Comparison of ENCODE assay signal across 8 cellular contexts in the genomic region with DNA sequence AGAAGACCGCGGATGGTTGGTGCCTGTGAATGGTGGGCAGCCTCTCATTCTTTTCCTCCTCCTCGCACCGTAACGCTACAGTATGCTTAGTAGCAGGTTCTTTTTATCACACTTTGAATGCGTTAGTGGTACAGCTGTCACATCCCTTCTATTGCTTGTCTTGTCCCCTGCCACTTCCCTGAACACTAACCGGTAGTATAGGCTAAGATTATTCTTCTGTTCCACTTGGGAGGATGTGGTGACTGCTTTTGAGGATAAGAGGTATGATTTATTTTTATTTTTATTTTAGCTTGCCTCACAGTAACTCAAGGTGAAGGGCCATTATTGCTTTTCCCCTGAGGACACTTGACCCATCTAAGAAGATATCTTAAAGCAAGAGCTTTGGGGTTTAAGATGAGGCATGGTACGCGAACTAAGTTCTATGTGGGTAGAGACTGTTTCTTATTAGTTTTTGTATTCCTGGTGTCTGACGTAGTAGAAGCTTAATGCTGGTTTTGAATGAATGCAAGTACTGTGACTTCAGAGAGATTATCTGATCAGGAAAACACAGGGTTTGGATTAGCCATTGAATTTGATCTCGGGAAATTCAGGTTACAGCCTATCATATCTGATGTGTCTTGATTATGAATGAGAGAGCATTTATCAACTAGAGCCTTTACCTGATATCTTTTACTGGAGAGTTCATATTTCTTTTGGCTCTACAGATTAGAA. TPM values are rescaled to one million over a fixed set of nuclear protein-coding genes. Genes with fewer than 3 reads are reported as not detected.
A peak's percentile ranks its signal among the peaks of the same experiment; 100 is the strongest.
DNase-seq lines count a peak whose midpoint lies in the region; ATAC-seq and TF ChIP-seq lines count a peak whose summit lies in the region.

No MANE protein-coding gene starts in this region.

- no peaks in the 10 kb centered on the region for H3K27me3 Mint-ChIP-seq in CD4-positive, alpha-beta T cell

- no peaks in the 10 kb centered on the region for H3K79me2 ChIP-seq in Loucy (ENCODE audit: insufficient read depth, low read length)

- no peaks in the 10 kb centered on the region for H3K9me3 ChIP-seq in CD4-positive, alpha-beta T cell (ENCODE audit: control insufficient read depth, low read length)
- no peaks in the 10 kb centered on the region for H3K9me3 ChIP-seq in Loucy (ENCODE audit: insufficient read depth, low read depth, low read length)
- no peaks in the 10 kb centered on the region for H3K9me3 ChIP-seq in mononuclear cell (ENCODE audit: low read depth, low read length)

- H3K4me3 Mint-ChIP-seq in CD4-positive, alpha-beta T cell: peak overlapping the region; percentile 98

- no peaks in the 10 kb centered on the region for H3K36me3 Mint-ChIP-seq in CD4-positive, alpha-beta T cell (ENCODE audit: low read depth)

- no peak for TF ChIP-seq CTCF in CD4-positive, alpha-beta T cell (IDR thresholded peaks at IDR 0.05)
- no peak for TF ChIP-seq CTCF in Loucy (conservative IDR thresholded peaks at IDR 0.05; ENCODE audit: low read length)

- DNase-seq in CD4-positive, alpha-beta T cell: no peak
- peak; percentile 10 for DNase-seq in cerebellum (ENCODE audit: low spot score)
- DNase-seq in D341Med (ENCODE audit: low spot score): no peak

- no peaks in the 10 kb centered on the region for H3K9me2 ChIP-seq in Loucy (replicated peaks; ENCODE audit: low read depth, low read length)

- no peak overlapping the region for H3K27ac ChIP-seq in CD4-positive, alpha-beta T cell (ENCODE audit: low read depth, low read length)

- H3K9ac ChIP-seq in Loucy (ENCODE audit: low read depth, low read length, poor library complexity, severe bottlenecking): peak overlapping the region; percentile 62

- intact Hi-C loops in CD4-positive, alpha-beta T cell (cut with DNase I, micrococcal nuclease): loop anchor here in 1 of 2 experiments (5.0 kb wide), 1 partner anchor 175 kb away; the partner anchor contains the start of gene DNAJB5

- H3K9me3 Mint-ChIP-seq in CD4-positive, alpha-beta T cell: no peaks in the 10 kb centered on the region

- H3K27me3 ChIP-seq in CD4-positive, alpha-beta T cell (ENCODE audit: control insufficient read depth, insufficient read depth, low read length): no peaks in the 10 kb centered on the region
- H3K27me3 ChIP-seq in Loucy (ENCODE audit: insufficient read depth, low read length, poor library complexity, severe bottlenecking) (no peaks in the 10 kb centered on the region), mononuclear cell (ENCODE audit: insufficient read depth, low read length) (peaks cover 3% of the 10 kb centered on the region)

- H3K36me3 ChIP-seq in Loucy (ENCODE audit: insufficient read depth, low read length): no peaks in the 10 kb centered on the region

- H3F3A ChIP-seq in Loucy (ENCODE audit: low read depth): peaks cover 4% of the 10 kb centered on the region; the same call in 1 of the 2 replicates

- no peak overlapping the region for H3K27ac Mint-ChIP-seq in CD4-positive, alpha-beta T cell

- CTCF ChIA-PET in CD4-positive, alpha-beta T cell (lab: Charles Lee): interaction anchor here (0.7 to 2.4 kb wide), 3 partner anchors 46 to 263 kb away, joined by 3 to 12 read pairs (median 3); partner anchors contain the start of gene PIGO

- ATAC-seq in CD4-positive, alpha-beta T cell (ENCODE audit: poor library complexity): peak; percentile 22
- ATAC-seq in HG03439 (IDR thresholded peaks at IDR 0.05; ENCODE audit: unreplicated experiment) (no peak), GM18517 (IDR thresholded peaks at IDR 0.05; ENCODE audit: unreplicated experiment) (no peak)
- ATAC-seq in activated CD4-positive, CD25-positive, alpha-beta regulatory T cell treated with anti-CD3 and anti-CD28 coated beads, Interleukin-2, amount 50 U/mL, for 24 hours: no peak

- H3K4me3 ChIP-seq in Loucy (ENCODE audit: low read length, poor library complexity, severe bottlenecking) (peak overlapping the region; percentile 77), mononuclear cell (ENCODE audit: low read length) (peak overlapping the region; percentile 67)

- H3K4me2 ChIP-seq in Loucy (ENCODE audit: low read depth, low read length, poor library complexity, severe bottlenecking): peak overlapping the region; percentile 90

- peaks cover 35% of the 10 kb centered on the region for H3K4me1 Mint-ChIP-seq in CD4-positive, alpha-beta T cell (ENCODE audit: low read depth)

- peaks cover 36% of the 10 kb centered on the region for H3K4me1 ChIP-seq in Loucy (ENCODE audit: insufficient read depth, low read length, poor library complexity, severe bottlenecking)
- peaks cover 14% of the 10 kb centered on the region for H3K4me1 ChIP-seq in mononuclear cell (ENCODE audit: insufficient read depth, low read length)

- peak overlapping the region; percentile 98 for H2AFZ ChIP-seq in Loucy (ENCODE audit: low read length)

- POLR2A ChIA-PET in CD4-positive, alpha-beta T cell (lab: Charles Lee): interaction anchor here (0.8 to 1.1 kb wide), 2 partner anchors 47 to 49 kb away, joined by 4 read pairs; partner anchors contain the start of gene ATOSB

- H4K20me1 ChIP-seq in Loucy (ENCODE audit: insufficient read depth, low read length, poor library complexity, severe bottlenecking): no peaks in the 10 kb centered on the region

RNA-seq across cellular contexts. Expression of gene UNC13B, which starts 1.0 kb away (rescaled TPM):
- under 1 TPM; 0.38 to 0.84 TPM for total RNA-seq in CD4-positive, alpha-beta T cell
- 21.1 TPM for total RNA-seq in cerebellum
- total RNA-seq in mononuclear cell: 0.31 TPM

RNA-seq across cellular contexts. Expression of gene ATOSB, which starts 47.1 kb away (rescaled TPM):
- total RNA-seq in CD4-positive, alpha-beta T cell: 1 to 10 TPM; 5.0 to 5.1 TPM
- 11.2 TPM for total RNA-seq in cerebellum
- 15.2 TPM for total RNA-seq in mononuclear cell

RNA-seq across cellular contexts. Expression of gene STOML2, which starts 59.8 kb away (rescaled TPM):
- total RNA-seq in CD4-positive, alpha-beta T cell: 10 to 100 TPM; 29.8 to 30.5 TPM
- total RNA-seq in cerebellum (35.6 TPM), mononuclear cell (23.4 TPM)

Comparison
In these comparisons a context has a peak if more than half of its experiments do, and no peak if none do; other contexts are left out.
1. RNA of gene UNC13B, which starts 1.0 kb away (total RNA-seq): 21.1 TPM in cerebellum (single experiment); 0.38 to 0.84 TPM in CD4-positive, alpha-beta T cell and 0.31 TPM in mononuclear cell (single experiment); every median in the first group is over 10 times any median in the second.